ENCODE assay signal across 8 cellular contexts in genomic region chr11:47917643-47918369, GRCh38.
A peak's percentile ranks its signal among the peaks of the same experiment; 100 is the strongest.
DNase-seq lines count a peak whose midpoint lies in the region; ATAC-seq and TF ChIP-seq lines count a peak whose summit lies in the region.

No MANE protein-coding gene starts in this region.

- TF ChIP-seq CTCF in Loucy (conservative IDR thresholded peaks at IDR 0.05; ENCODE audit: low read length) (no peak), fibroblast of mammary gland (conservative IDR thresholded peaks at IDR 0.05; ENCODE audit: control insufficient read depth, insufficient read depth, low read depth, low read length) (no peak)

- H3K27ac Mint-ChIP-seq in naive thymus-derived CD8-positive, alpha-beta T cell, result peak overlapping the region; percentile 49 to 91 (median 79)

- H3K9me3 Mint-ChIP-seq in naive thymus-derived CD8-positive, alpha-beta T cell, result no peaks in the 10 kb centered on the region

- no peaks in the 10 kb centered on the region for H3K36me3 Mint-ChIP-seq in naive thymus-derived CD8-positive, alpha-beta T cell

- POLR2A ChIA-PET in naive thymus-derived CD8-positive, alpha-beta T cell (lab: Charles Lee), result interaction anchor here (1.2 kb wide), 1 partner anchor 30 kb away, joined by 4 read pairs; no protein-coding TSS in a partner anchor

- peak overlapping the region; percentile 53 for H3K4me2 ChIP-seq in Loucy (ENCODE audit: low read depth, low read length, poor library complexity, severe bottlenecking)

- H3K4me3 ChIP-seq in Loucy (ENCODE audit: low read length, poor library complexity, severe bottlenecking) (peak overlapping the region; percentile 58), fibroblast of mammary gland (ENCODE audit: control insufficient read depth, low read depth, low read length) (no peak overlapping the region)

- H3K4me3 Mint-ChIP-seq in naive thymus-derived CD8-positive, alpha-beta T cell, result peak overlapping the region in 2 of 10 donors; percentile 8 to 48

- H3K27me3 Mint-ChIP-seq in naive thymus-derived CD8-positive, alpha-beta T cell, result no peaks in the 10 kb centered on the region

- H3K79me2 ChIP-seq in Loucy (ENCODE audit: insufficient read depth, low read length), result no peaks in the 10 kb centered on the region

- no peak overlapping the region for H3K9ac ChIP-seq in Loucy (ENCODE audit: low read depth, low read length, poor library complexity, severe bottlenecking)

- no peaks in the 10 kb centered on the region for H3K9me2 ChIP-seq in Loucy (replicated peaks; ENCODE audit: low read depth, low read length)

- H3F3A ChIP-seq in Loucy (ENCODE audit: low read depth), result peaks cover 6% of the 10 kb centered on the region

- peaks cover 73% of the 10 kb centered on the region for H3K4me1 ChIP-seq in Loucy (ENCODE audit: insufficient read depth, low read length, poor library complexity, severe bottlenecking)

- H2AFZ ChIP-seq in Loucy (ENCODE audit: low read length), result 0 out of 2 replicates have a peak overlapping the region, but pooled peaks have one; percentile 18

- H3K4me1 Mint-ChIP-seq in naive thymus-derived CD8-positive, alpha-beta T cell, result peaks cover 25 to 78% (median 56%) of the 10 kb centered on the region in 4 donors

- ATAC-seq in naive thymus-derived CD8-positive, alpha-beta T cell, result peak; percentile 47 to 54
- ATAC-seq in GM21528 (IDR thresholded peaks at IDR 0.05; ENCODE audit: low FRiP score, unreplicated experiment) (no peak), HG03521 (IDR thresholded peaks at IDR 0.05; ENCODE audit: unreplicated experiment) (no peak)

- no peaks in the 10 kb centered on the region for H3K9me3 ChIP-seq in Loucy (ENCODE audit: insufficient read depth, low read depth, low read length)

- H3K27me3 ChIP-seq in Loucy (ENCODE audit: insufficient read depth, low read length, poor library complexity, severe bottlenecking), result no peaks in the 10 kb centered on the region

- H4K20me1 ChIP-seq in Loucy (ENCODE audit: insufficient read depth, low read length, poor library complexity, severe bottlenecking), result no peaks in the 10 kb centered on the region

- DNase-seq in ELF-1 (ENCODE audit: low read depth, low spot score) (peak; percentile 80), RPMI7951 (ENCODE audit: low read depth) (peak; percentile 93), fibroblast of mammary gland (ENCODE audit: low read depth) (peak; percentile 89)
- DNase-seq in naive thymus-derived CD8-positive, alpha-beta T cell, result peak in 4 of 10 donors; percentile 4 to 68 (median 28)
- no peak for DNase-seq in activated CD4-positive, alpha-beta T cell treated with anti-CD3 and anti-CD28 coated beads for 4 hours

- H3K36me3 ChIP-seq in Loucy (ENCODE audit: insufficient read depth, low read length), result no peaks in the 10 kb centered on the region

Comparison
In these comparisons a context has a peak if more than half of its experiments do, and no peak if none do; other contexts are left out.
1. DNase-seq: peak in ELF-1 (single experiment), RPMI7951 (single experiment) and fibroblast of mammary gland (single experiment); none in activated CD4-positive, alpha-beta T cell treated with anti-CD3 and anti-CD28 coated beads for 4 hours (0 of 2).
2. ATAC-seq: peak in naive thymus-derived CD8-positive, alpha-beta T cell (2 of 2); none in GM21528 (single experiment) and HG03521 (single experiment).